21 cellular contexts compared by ENCODE assay signal in the genomic region with DNA sequence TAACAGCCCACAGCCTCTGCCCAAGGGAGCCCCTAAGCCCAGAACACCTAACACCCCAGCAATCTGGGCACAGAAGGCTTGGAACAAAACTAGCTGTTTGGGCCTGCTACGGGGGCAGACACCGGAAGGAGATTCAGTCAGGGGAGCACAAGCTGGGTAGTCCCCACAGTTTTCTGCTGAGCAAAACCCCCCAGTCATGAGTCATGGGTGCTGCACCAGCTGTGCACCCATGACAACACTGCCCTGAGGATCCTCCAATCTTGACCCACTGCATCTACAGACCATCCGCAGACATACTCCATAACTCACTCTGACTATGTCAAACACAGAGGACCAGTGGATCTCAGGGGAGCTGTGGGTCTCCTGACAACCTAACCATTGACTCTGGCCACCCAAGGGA.
A peak's percentile ranks its signal among the peaks of the same experiment; 100 is the strongest.
DNase-seq lines count a peak whose midpoint lies in the region; ATAC-seq and FAIRE-seq lines count a peak whose summit lies in the region.
"Had no signal": no experiment of that assay in that cellular context is flagged by ENCODE, and none has a peak within 500 bp of the region (broad histone marks: within the 10 kb centered on the region; RNA-seq: fewer than 3 reads in every experiment).

No MANE protein-coding gene starts in this region.

- peak; percentile 43 for ATAC-seq in GM19395 (IDR thresholded peaks at IDR 0.05; ENCODE audit: unreplicated experiment)
- peak; percentile 89 for ATAC-seq in HG02642 (IDR thresholded peaks at IDR 0.05; ENCODE audit: poor library complexity, unreplicated experiment)
- ATAC-seq in HG03439 (IDR thresholded peaks at IDR 0.05; ENCODE audit: unreplicated experiment), result peak; percentile 67
- peak; percentile 33 to 58 for ATAC-seq in stimulated activated naive B cell treated with anti-CD40 and anti-IgM and Interleukin-4, amounts not matched to agents 10 μg/mL and 1 μg/mL and 100 μg/mL, for 72 hours (replicated peaks)
- ATAC-seq: effector memory CD8-positive, alpha-beta T cell; stimulated activated naive CD8-positive, alpha-beta T cell treated with anti-CD3 and anti-CD28 coated beads, Interleukin-15, Interleukin-2, amounts not matched to agents 100 U/mL and 50 U/mL, for 24 hours had no signal

- no peak for DNase-seq in stimulated activated naive B cell treated with anti-CD40 and anti-IgM and Interleukin-4, amounts not matched to agents 10 μg/mL and 1 μg/mL and 100 μg/mL, for 72 hours
- DNase-seq in urothelium cell line (ENCODE audit: low spot score) (no peak), hypothalamus (lab: John Stamatoyannopoulos, UW) (no peak)
- DNase-seq in stimulated activated CD4-positive, alpha-beta T cell treated with anti-CD3 and anti-CD28 coated beads, Interleukin-12 subunit alpha, Interleukin-12 subunit beta, amount 100 ng/mL, for 4 hours, result no peak
- DNase-seq: activated CD4-positive, CD25-positive, alpha-beta regulatory T cell; amygdala; effector memory CD8-positive, alpha-beta T cell; mesendoderm; NCI-H1436; NCI-H2227 treated with DMSO at 0.1 percent for 48 hours; nephron progenitor cell; stimulated activated naive CD8-positive, alpha-beta T cell treated with anti-CD3 and anti-CD28 coated beads, Interleukin-15, Interleukin-2, amounts not matched to agents 100 U/mL and 50 U/mL, for 24 hours; T-helper 1 cell; trophoblast cell had no signal

- peaks cover 36 to 54% of the 10 kb centered on the region in 2 donors for H3K27me3 Mint-ChIP-seq in stimulated activated naive B cell treated with anti-CD40 and anti-IgM and Interleukin-4, amounts not matched to agents 10 μg/mL and 1 μg/mL and 100 μg/mL, for 72 hours

- H3K36me3 Mint-ChIP-seq in stimulated activated naive B cell treated with anti-CD40 and anti-IgM and Interleukin-4, amounts not matched to agents 10 μg/mL and 1 μg/mL and 100 μg/mL, for 72 hours, result peaks cover 0 to 2% of the 10 kb centered on the region in 2 donors

- peaks cover 8 to 11% of the 10 kb centered on the region in 2 donors for H3K9me3 Mint-ChIP-seq in stimulated activated naive B cell treated with anti-CD40 and anti-IgM and Interleukin-4, amounts not matched to agents 10 μg/mL and 1 μg/mL and 100 μg/mL, for 72 hours
- H3K9me3 Mint-ChIP-seq: activated T-helper 2 cell treated with anti-CD3 and anti-CD28 coated beads, Interferon-gamma antibody, Interleukin-2, Interleukin-4, amounts not matched to agents 10 μg/mL and 5 μg/mL and 100 μg/mL, durations not matched to agents 14 hours and 24 hours and 36 hours; central memory CD8-positive, alpha-beta T cell; effector memory CD8-positive, alpha-beta T cell had no signal

- H3K4me1 Mint-ChIP-seq in stimulated activated naive B cell treated with anti-CD40 and anti-IgM and Interleukin-4, amounts not matched to agents 10 μg/mL and 1 μg/mL and 100 μg/mL, for 72 hours, result no peaks in the 10 kb centered on the region
- H3K4me1 Mint-ChIP-seq: central memory CD8-positive, alpha-beta T cell; nephron progenitor cell had no signal

- H3K27ac Mint-ChIP-seq in stimulated activated naive B cell treated with anti-CD40 and anti-IgM and Interleukin-4, amounts not matched to agents 10 μg/mL and 1 μg/mL and 100 μg/mL, for 72 hours, result no peak overlapping the region
- H3K27ac Mint-ChIP-seq: activated T-helper 2 cell treated with anti-CD3 and anti-CD28 coated beads, Interferon-gamma antibody, Interleukin-2, Interleukin-4, amounts not matched to agents 10 μg/mL and 5 μg/mL and 100 μg/mL, durations not matched to agents 14 hours and 24 hours and 36 hours; effector memory CD8-positive, alpha-beta T cell; nephron progenitor cell had no signal

- FAIRE-seq in urothelium cell line (lab: Jason Lieb, UNC), result no peak
- FAIRE-seq: D721Med, GM18507 had no signal

- H3K4me3 Mint-ChIP-seq in stimulated activated naive B cell treated with anti-CD40 and anti-IgM and Interleukin-4, amounts not matched to agents 10 μg/mL and 1 μg/mL and 100 μg/mL, for 72 hours, result no peak overlapping the region
- H3K4me3 Mint-ChIP-seq: central memory CD8-positive, alpha-beta T cell; effector memory CD8-positive, alpha-beta T cell; nephron progenitor cell had no signal
